Comparison of ENCODE assay signal across 8 cellular contexts in the genomic region with DNA sequence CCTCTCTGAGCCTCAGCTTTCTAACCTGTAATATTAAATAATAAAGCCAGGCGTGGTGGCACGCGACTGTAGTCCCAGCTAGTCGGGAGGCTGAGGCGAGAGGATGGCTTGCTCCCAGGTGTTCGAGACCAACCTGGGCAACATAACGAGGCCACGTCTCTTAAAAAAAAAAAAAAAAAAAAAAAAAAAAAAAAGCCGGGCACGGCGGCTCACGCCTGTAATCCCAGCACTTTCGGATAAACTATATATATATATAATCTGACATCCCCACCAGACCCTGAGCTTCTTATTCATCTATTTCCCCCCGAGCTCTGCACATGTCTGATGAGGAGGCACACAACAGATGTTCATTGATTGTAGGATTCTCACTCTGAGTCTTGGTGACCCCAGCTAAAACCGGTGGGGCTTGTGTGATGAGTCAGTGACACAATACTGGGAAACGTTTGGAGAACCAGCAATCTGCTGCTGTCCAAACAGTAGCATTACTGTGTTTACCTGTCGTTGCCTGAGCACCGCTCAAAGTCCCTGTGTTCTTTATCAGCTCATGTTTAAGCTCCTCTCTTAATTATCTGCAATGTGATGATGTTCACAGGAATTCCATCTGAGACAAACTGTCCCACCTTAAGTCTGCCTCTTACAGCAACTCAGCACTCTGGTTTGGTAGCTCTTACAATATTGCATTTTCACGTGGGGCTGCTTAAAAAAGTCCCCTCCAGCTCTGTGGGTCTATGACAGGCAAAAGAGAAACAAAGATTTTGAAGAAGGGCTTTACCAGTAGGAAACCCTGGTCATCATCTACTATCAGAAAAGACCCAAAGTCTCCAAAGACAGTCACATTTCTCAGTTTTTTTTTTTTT. TPM values are rescaled to one million over a fixed set of nuclear protein-coding genes. Genes with fewer than 3 reads are reported as not detected.
DNase-seq lines count a peak whose midpoint lies in the region; ATAC-seq and TF ChIP-seq lines count a peak whose summit lies in the region.

No MANE protein-coding gene starts in this region.

- no peaks in the 10 kb centered on the region for H3K36me3 ChIP-seq in gastroesophageal sphincter
- no peaks in the 10 kb centered on the region for H3K36me3 ChIP-seq in prostate gland

- TF ChIP-seq POLR2A in gastroesophageal sphincter (IDR thresholded peaks at IDR 0.05) (no peak), prostate gland (IDR thresholded peaks at IDR 0.05) (no peak)

- peak overlapping the region; percentile 99 for H3K27ac Mint-ChIP-seq in Calu3 (ENCODE audit: unreplicated experiment)
- H3K27ac Mint-ChIP-seq in IgD-negative memory B cell: peak overlapping the region; percentile 99 to 100 (median 100)
- H3K27ac Mint-ChIP-seq in WTC11: peak overlapping the region; percentile 94

- no peaks in the 10 kb centered on the region for H3K9me3 ChIP-seq in gastroesophageal sphincter
- no peaks in the 10 kb centered on the region for H3K9me3 ChIP-seq in prostate gland

- POLR2A ChIA-PET in WTC11 (lab: Charles Lee): interaction anchor here (0.7 to 1.3 kb wide), 3 partner anchors 20 to 169 kb away, joined by 3 to 7 read pairs (median 3); a partner anchor contains a TSS

- ATAC-seq in WTC11 (no peak), gastroesophageal sphincter (no peak), GM21737 (IDR thresholded peaks at IDR 0.05; ENCODE audit: unreplicated experiment) (no peak), HG02885 (IDR thresholded peaks at IDR 0.05; ENCODE audit: poor library complexity, unreplicated experiment) (no peak)

- H3K4me1 ChIP-seq in gastroesophageal sphincter (peaks cover 0 to 51% (median 19%) of the 10 kb centered on the region in 3 donors), prostate gland (replicated peaks) (peaks cover 12% of the 10 kb centered on the region)

- H3K4me1 Mint-ChIP-seq in Calu3 (ENCODE audit: low read depth, unreplicated experiment): peaks cover 42% of the 10 kb centered on the region
- peaks cover 29 to 34% (median 29%) of the 10 kb centered on the region in 3 donors for H3K4me1 Mint-ChIP-seq in IgD-negative memory B cell
- peaks cover 19% of the 10 kb centered on the region for H3K4me1 Mint-ChIP-seq in WTC11

- H3K27ac ChIP-seq in gastroesophageal sphincter: peak overlapping the region; percentile 82 to 98 (median 97)
- peak overlapping the region; percentile 99 for H3K27ac ChIP-seq in prostate gland

- DNase-seq in Calu3 (peak; percentile 85), WTC11 (ENCODE audit: low spot score) (no peak), prostate gland (ENCODE audit: low spot score) (peak; percentile 55), GOT3 (lab: John Stamatoyannopoulos, UW) (no peak)

- H3K36me3 Mint-ChIP-seq in Calu3 (ENCODE audit: insufficient read depth, unreplicated experiment) (peaks cover 42% of the 10 kb centered on the region), IgD-negative memory B cell (no peaks in the 10 kb centered on the region), WTC11 (no peaks in the 10 kb centered on the region)

- no peaks in the 10 kb centered on the region for H3K9me3 Mint-ChIP-seq in Calu3 (ENCODE audit: low read depth, unreplicated experiment)
- no peaks in the 10 kb centered on the region for H3K9me3 Mint-ChIP-seq in IgD-negative memory B cell
- no peaks in the 10 kb centered on the region for H3K9me3 Mint-ChIP-seq in WTC11

- TF ChIP-seq EP300 in gastroesophageal sphincter (IDR thresholded peaks at IDR 0.05): no peak

- BruUV-seq in Calu3 (replicated peaks; lab: Mats Ljungman, UMichigan): TSS peak; percentile 85

- 29 to 40% methylated on average over 16 to 17 of the region's 19 CpGs for WGBS in gastroesophageal sphincter (ENCODE audit: low coverage in 1 of 2), 2 donors
- WGBS in prostate gland: 23% methylated on average over 19 of the region's 19 CpGs

- CTCF ChIA-PET in Calu3 (lab: Charles Lee) (interaction anchor here (0.6 to 2.0 kb wide), 18 partner anchors 9 to 771 kb away, joined by 3 to 12 read pairs (median 4); a partner anchor contains a TSS), WTC11 (lab: Charles Lee) (interaction anchor here (0.6 to 1.8 kb wide), 14 partner anchors 12 to 526 kb away, joined by 3 to 10 read pairs (median 3); no protein-coding TSS in a partner anchor)

- peak overlapping the region; percentile 95 for H3K4me3 Mint-ChIP-seq in Calu3 (ENCODE audit: low read depth, unreplicated experiment)
- peak overlapping the region; percentile 98 to 100 (median 98) for H3K4me3 Mint-ChIP-seq in IgD-negative memory B cell
- peak overlapping the region; percentile 98 for H3K4me3 Mint-ChIP-seq in WTC11

- H3K4me3 ChIP-seq in gastroesophageal sphincter (peak overlapping the region; percentile 83 to 98), prostate gland (peak overlapping the region; percentile 99)

- H3K27me3 Mint-ChIP-seq in Calu3 (ENCODE audit: unreplicated experiment) (no peaks in the 10 kb centered on the region), IgD-negative memory B cell (peaks cover 2% of the 10 kb centered on the region), WTC11 (ENCODE audit: low read depth) (peaks cover 6% of the 10 kb centered on the region; the same call in 1 of the 2 replicates)

- H3K27me3 ChIP-seq in gastroesophageal sphincter (no peaks in the 10 kb centered on the region), prostate gland (replicated peaks; ENCODE audit: insufficient read depth) (no peaks in the 10 kb centered on the region)

- intact Hi-C loops in Calu3 (cut with micrococcal nuclease; ENCODE audit: unreplicated experiment) (no loop called here), prostate gland (cut with DNase I) (no loop called here)

- no peak for TF ChIP-seq CTCF in Calu3 (IDR thresholded peaks at IDR 0.05; ENCODE audit: unreplicated experiment)
- TF ChIP-seq CTCF in WTC11 (IDR thresholded peaks at IDR 0.05): no peak
- no peak for TF ChIP-seq CTCF in gastroesophageal sphincter (IDR thresholded peaks at IDR 0.05)
- TF ChIP-seq CTCF in prostate gland (IDR thresholded peaks at IDR 0.05): no peak

TF ChIP-seq in WTC11, 78 proteins besides CTCF, POLR2A, EP300 and RAD21:
- TF ChIP-seq, protein P1, sequence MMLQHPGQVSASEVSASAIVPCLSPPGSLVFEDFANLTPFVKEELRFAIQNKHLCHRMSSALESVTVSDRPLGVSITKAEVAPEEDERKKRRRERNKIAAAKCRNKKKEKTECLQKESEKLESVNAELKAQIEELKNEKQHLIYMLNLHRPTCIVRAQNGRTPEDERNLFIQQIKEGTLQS (CRISPR knock-in tag; conservative IDR thresholded peaks at IDR 0.05): no peak
- TF ChIP-seq, protein P2, sequence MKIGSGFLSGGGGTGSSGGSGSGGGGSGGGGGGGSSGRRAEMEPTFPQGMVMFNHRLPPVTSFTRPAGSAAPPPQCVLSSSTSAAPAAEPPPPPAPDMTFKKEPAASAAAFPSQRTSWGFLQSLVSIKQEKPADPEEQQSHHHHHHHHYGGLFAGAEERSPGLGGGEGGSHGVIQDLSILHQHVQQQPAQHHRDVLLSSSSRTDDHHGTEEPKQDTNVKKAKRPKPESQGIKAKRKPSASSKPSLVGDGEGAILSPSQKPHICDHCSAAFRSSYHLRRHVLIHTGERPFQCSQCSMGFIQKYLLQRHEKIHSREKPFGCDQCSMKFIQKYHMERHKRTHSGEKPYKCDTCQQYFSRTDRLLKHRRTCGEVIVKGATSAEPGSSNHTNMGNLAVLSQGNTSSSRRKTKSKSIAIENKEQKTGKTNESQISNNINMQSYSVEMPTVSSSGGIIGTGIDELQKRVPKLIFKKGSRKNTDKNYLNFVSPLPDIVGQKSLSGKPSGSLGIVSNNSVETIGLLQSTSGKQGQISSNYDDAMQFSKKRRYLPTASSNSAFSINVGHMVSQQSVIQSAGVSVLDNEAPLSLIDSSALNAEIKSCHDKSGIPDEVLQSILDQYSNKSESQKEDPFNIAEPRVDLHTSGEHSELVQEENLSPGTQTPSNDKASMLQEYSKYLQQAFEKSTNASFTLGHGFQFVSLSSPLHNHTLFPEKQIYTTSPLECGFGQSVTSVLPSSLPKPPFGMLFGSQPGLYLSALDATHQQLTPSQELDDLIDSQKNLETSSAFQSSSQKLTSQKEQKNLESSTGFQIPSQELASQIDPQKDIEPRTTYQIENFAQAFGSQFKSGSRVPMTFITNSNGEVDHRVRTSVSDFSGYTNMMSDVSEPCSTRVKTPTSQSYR (CRISPR knock-in tag; IDR thresholded peaks at IDR 0.05): no peak
- TF ChIP-seq RORB (CRISPR knock-in tag; IDR thresholded peaks at IDR 0.05) (no peak), ESRRA (CRISPR knock-in tag; IDR thresholded peaks at IDR 0.05; ENCODE audit: borderline replicate concordance) (no peak), ZNF219 (CRISPR knock-in tag; IDR thresholded peaks at IDR 0.05; ENCODE audit: borderline replicate concordance) (no peak), GABPB1 (CRISPR knock-in tag; IDR thresholded peaks at IDR 0.05) (peak; percentile 83)

RNA-seq across cellular contexts. Expression of a gene that starts 1.0 kb away (rescaled TPM):
- total RNA-seq in Calu3 (2022) (16.0 and 16.6 TPM in 2 replicates), WTC11 (2021) (10.1 to 11.3 TPM (median 11.3 TPM) in 3 replicates), gastroesophageal sphincter (1 to 10 TPM; 2.7 to 7.2 (median 4.9) TPM), prostate gland (10 to 100 TPM in 1 of 2 donors, 1 to 10 TPM in 1; 9.2 to 15.2 TPM)
- polyA plus RNA-seq in IgD-negative memory B cell: 7.1 TPM

RNA-seq across cellular contexts. Expression of a gene that starts 19.8 kb away (rescaled TPM):
- total RNA-seq in Calu3 (2022): 72.3 and 93.9 TPM in 2 replicates
- 119 TPM for polyA plus RNA-seq in IgD-negative memory B cell
- 86.6 to 91.6 TPM (median 88.1 TPM) in 3 replicates for total RNA-seq in WTC11 (2021)
- 100 to 1,000 TPM in 2 of 4 donors, 10 to 100 TPM in 2; 80.3 to 109 (median 101) TPM for total RNA-seq in gastroesophageal sphincter
- total RNA-seq in prostate gland: 100 to 1,000 TPM; 166 to 239 TPM

Comparison
In these comparisons a context has a peak if more than half of its experiments do, and no peak if none do; other contexts are left out.
1. DNase-seq: peak in Calu3 (single experiment) and prostate gland (single experiment); none in WTC11 (single experiment) and GOT3 (single experiment).
2. Peak in every context shown above with its lines, with median percentiles within 50 percentile points of each other: H3K27ac Mint-ChIP-seq and H3K4me3 Mint-ChIP-seq.